Comparison of ENCODE assay signal across 8 cellular contexts in genomic region chr1:16888806-16889178, GRCh38. TPM values are rescaled to one million over a fixed set of nuclear protein-coding genes. Genes with fewer than 3 reads are reported as not detected.
A peak's percentile ranks its signal among the peaks of the same experiment; 100 is the strongest.
DNase-seq lines count a peak whose midpoint lies in the region; ATAC-seq and TF ChIP-seq lines count a peak whose summit lies in the region.

No MANE protein-coding gene starts in this region.

- H3K9me3 ChIP-seq in lower lobe of right lung, result no peaks in the 10 kb centered on the region

- no peaks in the 10 kb centered on the region for H3K27me3 ChIP-seq in lower lobe of right lung (ENCODE audit: low read depth)

- H3K36me3 Mint-ChIP-seq in activated naive CD4-positive, alpha-beta T cell treated with anti-CD3 and anti-CD28 coated beads, Interleukin-2, amount 10 ng/mL, durations not matched to agents 7 days and 5 days, result no peaks in the 10 kb centered on the region
- no peaks in the 10 kb centered on the region for H3K36me3 Mint-ChIP-seq in type B pancreatic cell

- H3K27ac ChIP-seq in lower lobe of right lung, result peak overlapping the region; percentile 90

- H3K27me3 Mint-ChIP-seq in activated naive CD4-positive, alpha-beta T cell treated with anti-CD3 and anti-CD28 coated beads, Interleukin-2, amount 10 ng/mL, durations not matched to agents 7 days and 5 days, result peaks cover 86% of the 10 kb centered on the region
- peaks cover 10% of the 10 kb centered on the region for H3K27me3 Mint-ChIP-seq in type B pancreatic cell

- peaks cover 18% of the 10 kb centered on the region for H3K4me1 Mint-ChIP-seq in activated naive CD4-positive, alpha-beta T cell treated with anti-CD3 and anti-CD28 coated beads, Interleukin-2, amount 10 ng/mL, durations not matched to agents 7 days and 5 days
- H3K4me1 Mint-ChIP-seq in type B pancreatic cell (ENCODE audit: unreplicated experiment), result no peaks in the 10 kb centered on the region

- no peak for DNase-seq in activated naive CD4-positive, alpha-beta T cell treated with anti-CD3 and anti-CD28 coated beads, Interleukin-2, amount 10 ng/mL, durations not matched to agents 7 days and 5 days
- DNase-seq in activated naive CD4-positive, alpha-beta T cell treated with anti-CD3 and anti-CD28 coated beads, Interleukin-2, amount 50 U/mL, for 16 hours, result no peak
- DNase-seq in cerebellar cortex (ENCODE audit: low spot score), result peak; percentile 45
- DNase-seq in lower lobe of right lung, result no peak
- no peak for DNase-seq in type B pancreatic cell (ENCODE audit: extremely low spot score, unreplicated experiment)

- no peak overlapping the region for H3K27ac Mint-ChIP-seq in activated naive CD4-positive, alpha-beta T cell treated with anti-CD3 and anti-CD28 coated beads, Interleukin-2, amount 10 ng/mL, durations not matched to agents 7 days and 5 days
- H3K27ac Mint-ChIP-seq in type B pancreatic cell, result peak overlapping the region; percentile 91

- H3K36me3 ChIP-seq in lower lobe of right lung, result no peaks in the 10 kb centered on the region

- TF ChIP-seq CTCF in lower lobe of right lung (IDR thresholded peaks at IDR 0.05) (no peak), type B pancreatic cell (conservative IDR thresholded peaks at IDR 0.05) (no peak)

- intact Hi-C loops in lower lobe of right lung (cut with DNase I), result no loop called here

- peak; percentile 76 to 79 for ATAC-seq in lower lobe of right lung
- no peak for ATAC-seq in GM19351 (IDR thresholded peaks at IDR 0.05; ENCODE audit: unreplicated experiment)
- ATAC-seq in GM21619 (IDR thresholded peaks at IDR 0.05; ENCODE audit: unreplicated experiment), result no peak
- no peak for ATAC-seq in GM19467 (IDR thresholded peaks at IDR 0.05; ENCODE audit: unreplicated experiment)

- no peaks in the 10 kb centered on the region for H3K9me3 Mint-ChIP-seq in activated naive CD4-positive, alpha-beta T cell treated with anti-CD3 and anti-CD28 coated beads, Interleukin-2, amount 10 ng/mL, durations not matched to agents 7 days and 5 days
- H3K9me3 Mint-ChIP-seq in type B pancreatic cell, result no peaks in the 10 kb centered on the region

- H3K4me3 ChIP-seq in lower lobe of right lung, result peak overlapping the region; percentile 59

- H3K4me1 ChIP-seq in lower lobe of right lung, result no peaks in the 10 kb centered on the region

- peak overlapping the region; percentile 83 for H3K4me3 Mint-ChIP-seq in activated naive CD4-positive, alpha-beta T cell treated with anti-CD3 and anti-CD28 coated beads, Interleukin-2, amount 10 ng/mL, durations not matched to agents 7 days and 5 days
- peak overlapping the region; percentile 83 for H3K4me3 Mint-ChIP-seq in type B pancreatic cell

- CTCF ChIA-PET in activated naive CD4-positive, alpha-beta T cell treated with anti-CD3 and anti-CD28 coated beads, Interleukin-2, amount 10 ng/mL, durations not matched to agents 7 days and 5 days (lab: Charles Lee), result interaction anchor here (1.4 kb wide), 1 partner anchor 268 kb away, joined by 5 read pairs; no protein-coding TSS in a partner anchor

RNA-seq across cellular contexts. Expression of gene RNU1-2, which starts 7.0 kb away (rescaled TPM):
- 6,803 TPM for total RNA-seq in lower lobe of right lung
- 2,993 and 3,564 TPM in 2 replicates for total RNA-seq in type B pancreatic cell (ENCODE audit: low replicate concordance)

RNA-seq across cellular contexts. Expression of gene CROCC, which starts 32.9 kb away (rescaled TPM):
- total RNA-seq in lower lobe of right lung (21.0 TPM), type B pancreatic cell (ENCODE audit: low replicate concordance) (23.5 and 40.1 TPM in 2 replicates)

Comparison
In these comparisons a context has a peak if more than half of its experiments do, and no peak if none do; other contexts are left out.
1. ATAC-seq: peak in lower lobe of right lung (2 of 2); none in GM19351 (single experiment), GM21619 (single experiment) and GM19467 (single experiment).